In genomic region chr12:52815161-52815560, GRCh38 we compare ENCODE assay signal across 4 cellular contexts. TPM values are rescaled to one million over a fixed set of nuclear protein-coding genes. Genes with fewer than 3 reads are reported as not detected.
"Had no signal": no experiment of that assay in that cellular context is flagged by ENCODE, and none has a peak within 500 bp of the region (broad histone marks: within the 10 kb centered on the region; RNA-seq: fewer than 3 reads in every experiment).

No MANE protein-coding gene starts in this region.

- H3K4me3 ChIP-seq: GM12878 had no signal

- DNase-seq: GDM1, GF-D8 had no signal

RNA-seq across cellular contexts. Expression of gene KRT4, which starts 1.2 kb away (rescaled TPM):
- total RNA-seq: G401, GM12878 had no signal
- polyA plus RNA-seq: GM12878 had no signal

RNA-seq across cellular contexts. Expression of gene KRT79, which starts 18.9 kb away (rescaled TPM):
- total RNA-seq: G401, GM12878 had no signal

RNA-seq across cellular contexts. Expression of gene KRT3, which starts 19.2 kb away (rescaled TPM):
- total RNA-seq: G401, GM12878 had no signal
- polyA plus RNA-seq: GM12878 had no signal

RNA-seq across cellular contexts. Expression of gene KRT78, which starts 33.6 kb away (rescaled TPM):
- total RNA-seq: GM12878 had no signal

RNA-seq across cellular contexts. Expression of gene KRT76, which starts 38.0 kb away (rescaled TPM):
- total RNA-seq: G401, GM12878 had no signal
- polyA plus RNA-seq: GM12878 had no signal
